In genomic region chr5:58401701-58402100, GRCh38 we compare ENCODE assay signal across 23 cellular contexts.
"Had no signal": no experiment of that assay in that cellular context is flagged by ENCODE, and none has a peak within 500 bp of the region (broad histone marks: within the 10 kb centered on the region; RNA-seq: fewer than 3 reads in every experiment).

No MANE protein-coding gene starts in this region.

- H3K36me3 ChIP-seq: colonic mucosa, esophagus squamous epithelium, gastrocnemius medialis, heart right ventricle, left lung, lower lobe of right lung had no signal

- H3K4me1 ChIP-seq: colonic mucosa, gastrocnemius medialis, left lung, lower lobe of right lung had no signal

- H3K36me3 Mint-ChIP-seq: naive B cell had no signal

- DNase-seq: colonic mucosa; cortex of kidney; effector CD8-positive, alpha-beta T cell; effector memory CD8-positive, alpha-beta T cell; endodermal cell; erythroblast; esophagus squamous epithelium; foreskin fibroblast; foreskin melanocyte; gastrocnemius medialis; glutamatergic neuron; head of caudate nucleus; heart right ventricle; hippocampal formation; left cardiac atrium; left lung; left ventricle myocardium superior; lower lobe of right lung; mesenchymal stem cell; midbrain; naive B cell had no signal

- H3K4me1 Mint-ChIP-seq: endodermal cell, naive B cell had no signal

- H3K4me3 Mint-ChIP-seq: dendritic cell treated with granulocyte-macrophage colony-stimulating factor and Interleukin-4, amounts not matched to agents 40 ng/mL and 50 ng/mL, for 4 days; effector memory CD8-positive, alpha-beta T cell; endodermal cell; naive B cell had no signal

- H3K9me3 ChIP-seq: colonic mucosa, esophagus squamous epithelium, gastrocnemius medialis, heart right ventricle, left lung, lower lobe of right lung had no signal

- H3K27ac Mint-ChIP-seq: dendritic cell treated with granulocyte-macrophage colony-stimulating factor and Interleukin-4, amounts not matched to agents 40 ng/mL and 50 ng/mL, for 4 days; effector memory CD8-positive, alpha-beta T cell; endodermal cell; naive B cell had no signal

- H3K27ac ChIP-seq: colonic mucosa, epithelial cell of prostate, esophagus squamous epithelium, gastrocnemius medialis, left lung, lower lobe of right lung had no signal

- H3K4me3 ChIP-seq: colonic mucosa, esophagus squamous epithelium, gastrocnemius medialis, heart right ventricle, left lung, lower lobe of right lung had no signal

- H3K9me3 Mint-ChIP-seq: dendritic cell treated with granulocyte-macrophage colony-stimulating factor and Interleukin-4, amounts not matched to agents 40 ng/mL and 50 ng/mL, for 4 days; endodermal cell; naive B cell had no signal

- H3K27me3 Mint-ChIP-seq: dendritic cell treated with granulocyte-macrophage colony-stimulating factor and Interleukin-4, amounts not matched to agents 40 ng/mL and 50 ng/mL, for 4 days; effector memory CD8-positive, alpha-beta T cell had no signal

- H3K27me3 ChIP-seq: colonic mucosa, esophagus squamous epithelium, gastrocnemius medialis, heart right ventricle, left lung had no signal
